Comparison of ENCODE assay signal across 15 cellular contexts in the genomic region with DNA sequence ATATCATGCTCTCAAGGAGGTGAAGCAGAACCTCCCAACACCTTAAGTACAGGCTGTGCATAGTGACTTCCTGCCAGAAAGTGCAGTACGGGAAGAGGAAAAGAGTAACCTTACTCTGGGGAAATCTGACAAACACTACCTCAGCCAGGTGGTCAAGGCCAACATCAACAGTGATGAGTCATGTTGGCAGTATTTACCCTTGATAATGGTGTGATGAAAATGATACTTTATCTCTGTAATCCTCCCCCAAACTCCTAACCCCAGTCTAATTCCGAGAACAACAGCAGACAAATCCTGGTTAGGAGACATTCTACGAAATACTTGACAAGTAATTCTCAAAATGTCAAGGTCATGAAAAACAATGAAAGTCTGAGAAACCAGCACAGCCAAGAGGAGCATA. TPM values are rescaled to one million over a fixed set of nuclear protein-coding genes. Genes with fewer than 3 reads are reported as not detected.
DNase-seq lines count a peak whose midpoint lies in the region; ATAC-seq, FAIRE-seq and TF ChIP-seq lines count a peak whose summit lies in the region.
"Had no signal": no experiment of that assay in that cellular context is flagged by ENCODE, and none has a peak within 500 bp of the region (broad histone marks: within the 10 kb centered on the region; RNA-seq: fewer than 3 reads in every experiment).

No MANE protein-coding gene starts in this region.

- H3K9me3 ChIP-seq in pancreas: no peaks in the 10 kb centered on the region
- H3K9me3 ChIP-seq: Peyer's patch had no signal

- no peaks in the 10 kb centered on the region for H3K36me3 Mint-ChIP-seq in natural killer cell treated with Interleukin-12 subunit alpha and Interleukin-12 subunit beta and Interleukin-15 and Interleukin-18, amount 100 ng/mL, for 72 hours

- no peaks in the 10 kb centered on the region for H3K27me3 Mint-ChIP-seq in natural killer cell treated with Interleukin-12 subunit alpha and Interleukin-12 subunit beta and Interleukin-15 and Interleukin-18, amount 100 ng/mL, for 72 hours
- H3K27me3 Mint-ChIP-seq: activated CD4-positive, alpha-beta T cell treated with anti-CD3 and anti-CD28 coated beads, Interleukin-2, amount 10 ng/mL, durations not matched to agents 7 days and 5 days; activated T-helper 17 cell treated with anti-CD3 and anti-CD28 coated beads, Interleukin-2, amount 50 U/mL, for 72 hours; brain; IgD-negative memory B cell had no signal

- intact Hi-C loops in pancreas (cut with DNase I): no loop called here

- H3K27me3 ChIP-seq in pancreas: no peaks in the 10 kb centered on the region
- H3K27me3 ChIP-seq: Peyer's patch had no signal

- no peak overlapping the region for H3K27ac Mint-ChIP-seq in natural killer cell treated with Interleukin-12 subunit alpha and Interleukin-12 subunit beta and Interleukin-15 and Interleukin-18, amount 100 ng/mL, for 72 hours
- H3K27ac Mint-ChIP-seq: activated CD4-positive, alpha-beta T cell treated with anti-CD3 and anti-CD28 coated beads, Interleukin-2, amount 10 ng/mL, durations not matched to agents 7 days and 5 days; activated T-helper 17 cell treated with anti-CD3 and anti-CD28 coated beads, Interleukin-2, amount 50 U/mL, for 72 hours; brain; IgD-negative memory B cell had no signal

- 40 to 50% methylated on average over 3 of the region's 3 CpGs for WGBS in pancreas, 2 donors

- FAIRE-seq in pancreas (lab: Jason Lieb, UNC): no peak

- peaks cover 0 to 5% (median 4%) of the 10 kb centered on the region in 3 donors for H3K4me1 ChIP-seq in pancreas
- H3K4me1 ChIP-seq: Peyer's patch had no signal

- H3K9me3 Mint-ChIP-seq in natural killer cell treated with Interleukin-12 subunit alpha and Interleukin-12 subunit beta and Interleukin-15 and Interleukin-18, amount 100 ng/mL, for 72 hours: no peaks in the 10 kb centered on the region
- H3K9me3 Mint-ChIP-seq: activated CD4-positive, alpha-beta T cell treated with anti-CD3 and anti-CD28 coated beads, Interleukin-2, amount 10 ng/mL, durations not matched to agents 7 days and 5 days; activated T-helper 17 cell treated with anti-CD3 and anti-CD28 coated beads, Interleukin-2, amount 50 U/mL, for 72 hours; IgD-negative memory B cell had no signal

- ATAC-seq in pancreas: peak; percentile 48 to 89 (median 78)
- no peak for ATAC-seq in natural killer cell treated with Interleukin-12 subunit alpha and Interleukin-12 subunit beta and Interleukin-15 and Interleukin-18, amount 100 ng/mL, for 72 hours
- ATAC-seq: activated T-helper 17 cell treated with anti-CD3 and anti-CD28 coated beads, Interleukin-2, amount 50 U/mL, for 72 hours; left ventricle myocardium superior had no signal

- DNase-seq in LNCaP clone FGC (ENCODE audit: low read depth) (peak; percentile 69), NCI-H69 (lab: John Stamatoyannopoulos, UW) (peak; percentile 81), dermis microvascular lymphatic vessel endothelial cell (ENCODE audit: low read depth in 2 of 2) (peak; percentile 77), pancreas (no peak), COLO829 (ENCODE audit: low spot score) (no peak), NCI-H1048 (lab: John Stamatoyannopoulos, UW) (no peak)
- DNase-seq in natural killer cell treated with Interleukin-12 subunit alpha and Interleukin-12 subunit beta and Interleukin-15 and Interleukin-18, amount 100 ng/mL, for 72 hours (ENCODE audit: low spot score): no peak
- DNase-seq: activated CD4-positive, alpha-beta T cell treated with anti-CD3 and anti-CD28 coated beads, Interleukin-2, amount 10 ng/mL, durations not matched to agents 7 days and 5 days; left ventricle myocardium superior; NCI-H2081 treated with DMSO at 0.1 percent for 48 hours; Peyer's patch; T-helper 2 cell had no signal

- H3K36me3 ChIP-seq in pancreas: no peaks in the 10 kb centered on the region
- H3K36me3 ChIP-seq: Peyer's patch had no signal

- H3K4me3 ChIP-seq in LNCaP clone FGC (ENCODE audit: low read depth, low read length): no peak overlapping the region
- H3K4me3 ChIP-seq in pancreas: no peak overlapping the region
- H3K4me3 ChIP-seq: Peyer's patch had no signal

- no peak overlapping the region for H3K4me3 Mint-ChIP-seq in natural killer cell treated with Interleukin-12 subunit alpha and Interleukin-12 subunit beta and Interleukin-15 and Interleukin-18, amount 100 ng/mL, for 72 hours
- H3K4me3 Mint-ChIP-seq: activated CD4-positive, alpha-beta T cell treated with anti-CD3 and anti-CD28 coated beads, Interleukin-2, amount 10 ng/mL, durations not matched to agents 7 days and 5 days; activated T-helper 17 cell treated with anti-CD3 and anti-CD28 coated beads, Interleukin-2, amount 50 U/mL, for 72 hours; brain; IgD-negative memory B cell had no signal

- H3K4me1 Mint-ChIP-seq in natural killer cell treated with Interleukin-12 subunit alpha and Interleukin-12 subunit beta and Interleukin-15 and Interleukin-18, amount 100 ng/mL, for 72 hours (ENCODE audit: low read depth in 2 of 2): no peaks in the 10 kb centered on the region
- H3K4me1 Mint-ChIP-seq: activated T-helper 17 cell treated with anti-CD3 and anti-CD28 coated beads, Interleukin-2, amount 50 U/mL, for 72 hours; brain had no signal

- TF ChIP-seq CTCF in LNCaP clone FGC (IDR thresholded peaks at IDR 0.05; ENCODE audit: control insufficient read depth, extremely low read depth, insufficient read depth) (no peak), pancreas (IDR thresholded peaks at IDR 0.05) (no peak)

- H3K27ac ChIP-seq in pancreas: no peak overlapping the region
- H3K27ac ChIP-seq: Peyer's patch had no signal

RNA-seq across cellular contexts. Expression of a gene that starts 26.5 kb away (rescaled TPM):
- total RNA-seq in dermis microvascular lymphatic vessel endothelial cell: 6.0 and 11.8 TPM in 2 replicates
- total RNA-seq in pancreas: 1 to 10 TPM; 2.0 to 4.9 (median 3.8) TPM
- 1 to 10 TPM; 2.2 to 4.6 TPM for polyA plus RNA-seq in pancreas
- 1 to 10 TPM; 3.1 to 5.0 TPM for total RNA-seq in natural killer cell treated with Interleukin-12 subunit alpha and Interleukin-12 subunit beta and Interleukin-15 and Interleukin-18, amount 100 ng/mL, for 72 hours

RNA-seq across cellular contexts. Expression of a gene that starts 51.5 kb away (rescaled TPM):
- total RNA-seq in dermis microvascular lymphatic vessel endothelial cell (52.0 and 80.7 TPM in 2 replicates), pancreas (10 to 100 TPM; 26.3 to 40.2 (median 29.5) TPM)
- 10 to 100 TPM; 21.1 to 39.1 TPM for polyA plus RNA-seq in pancreas
- total RNA-seq in natural killer cell treated with Interleukin-12 subunit alpha and Interleukin-12 subunit beta and Interleukin-15 and Interleukin-18, amount 100 ng/mL, for 72 hours: 10 to 100 TPM; 39.1 to 67.9 TPM

Comparison
In these comparisons a context has a peak if more than half of its experiments do, and no peak if none do; other contexts are left out.
1. DNase-seq: peak in LNCaP clone FGC (single experiment), NCI-H69 (single experiment) and dermis microvascular lymphatic vessel endothelial cell (2 of 2); none in pancreas (0 of 6), COLO829 (single experiment), natural killer cell treated with Interleukin-12 subunit alpha and Interleukin-12 subunit beta and Interleukin-15 and Interleukin-18, amount 100 ng/mL, for 72 hours (single experiment) and NCI-H1048 (single experiment).
2. ATAC-seq: peak in pancreas (4 of 4); none in natural killer cell treated with Interleukin-12 subunit alpha and Interleukin-12 subunit beta and Interleukin-15 and Interleukin-18, amount 100 ng/mL, for 72 hours (0 of 2).